13 cellular contexts compared by ENCODE assay signal in genomic region chr21:42188663-42189062, GRCh38. TPM values are rescaled to one million over a fixed set of nuclear protein-coding genes. Genes with fewer than 3 reads are reported as not detected.
DNase-seq lines count a peak whose midpoint lies in the region; ATAC-seq and TF ChIP-seq lines count a peak whose summit lies in the region.
"Had no signal": no experiment of that assay in that cellular context is flagged by ENCODE, and none has a peak within 500 bp of the region (broad histone marks: within the 10 kb centered on the region; RNA-seq: fewer than 3 reads in every experiment).

No MANE protein-coding gene starts in this region.

- no peaks in the 10 kb centered on the region for H3K27me3 Mint-ChIP-seq in activated T-cell treated with anti-CD3 and anti-CD28 coated beads, Interleukin-2, amount 50 U/mL, for 24 hours
- no peaks in the 10 kb centered on the region for H3K27me3 Mint-ChIP-seq in stimulated activated memory B cell treated with anti-CD40 and anti-IgM and Interleukin-4, amounts not matched to agents 10 μg/mL and 1 μg/mL and 100 μg/mL, for 72 hours

- H3K27ac ChIP-seq in OCI-LY1 (ENCODE audit: low read depth, low read length, poor library complexity, severe bottlenecking) (peak overlapping the region; percentile 94), esophagus muscularis mucosa (replicated peaks in 1 of 4) (peak overlapping the region in 1 of 4 donors; percentile 69), A673 (ENCODE audit: low read depth, low read length, poor library complexity, severe bottlenecking) (no peak overlapping the region)

- CTCF ChIA-PET in A673 (lab: Charles Lee), result no interaction called here

- no peak for TF ChIP-seq POLR2A in esophagus muscularis mucosa (IDR thresholded peaks at IDR 0.05; ENCODE audit: low read depth)

- peak overlapping the region; percentile 15; the same call in 1 of the 2 replicates for H3K9ac ChIP-seq in OCI-LY1 (ENCODE audit: low read length)

- H2AFZ ChIP-seq in OCI-LY1 (ENCODE audit: low read length), result no peak overlapping the region

- H3K27me3 ChIP-seq in OCI-LY1 (ENCODE audit: insufficient read depth, low read length) (no peaks in the 10 kb centered on the region), esophagus muscularis mucosa (peaks cover 0 to 10% (median 0%) of the 10 kb centered on the region in 4 donors), A673 (replicated peaks; ENCODE audit: insufficient read depth, low read depth, low read length, poor library complexity) (no peaks in the 10 kb centered on the region)
- H3K27me3 ChIP-seq: uterus had no signal

- H3F3A ChIP-seq in OCI-LY1 (ENCODE audit: insufficient read depth, low read length), result no peaks in the 10 kb centered on the region

- H3K9me2 ChIP-seq in OCI-LY1 (ENCODE audit: low read depth, low read length), result no peaks in the 10 kb centered on the region

- no peak for ATAC-seq in stimulated activated memory B cell treated with anti-CD40 and anti-IgM and Interleukin-4, amounts not matched to agents 10 μg/mL and 1 μg/mL and 100 μg/mL, for 72 hours
- ATAC-seq in GM21529 (IDR thresholded peaks at IDR 0.05; ENCODE audit: unreplicated experiment), result no peak
- ATAC-seq: HCT116 had no signal

- H3K27ac Mint-ChIP-seq in activated T-cell treated with anti-CD3 and anti-CD28 coated beads, Interleukin-2, amount 50 U/mL, for 24 hours, result peak overlapping the region; percentile 92
- H3K27ac Mint-ChIP-seq in stimulated activated memory B cell treated with anti-CD40 and anti-IgM and Interleukin-4, amounts not matched to agents 10 μg/mL and 1 μg/mL and 100 μg/mL, for 72 hours, result peak overlapping the region; percentile 83

- H3K9me3 ChIP-seq in OCI-LY1 (ENCODE audit: low read length) (peaks cover 13% of the 10 kb centered on the region), esophagus muscularis mucosa (no peaks in the 10 kb centered on the region), A673 (ENCODE audit: low read depth, low read length, poor library complexity, severe bottlenecking) (no peaks in the 10 kb centered on the region)
- H3K9me3 ChIP-seq: uterus had no signal

- peaks cover 4% of the 10 kb centered on the region for H3K36me3 Mint-ChIP-seq in activated T-cell treated with anti-CD3 and anti-CD28 coated beads, Interleukin-2, amount 50 U/mL, for 24 hours (ENCODE audit: low read depth)
- no peaks in the 10 kb centered on the region for H3K36me3 Mint-ChIP-seq in stimulated activated memory B cell treated with anti-CD40 and anti-IgM and Interleukin-4, amounts not matched to agents 10 μg/mL and 1 μg/mL and 100 μg/mL, for 72 hours

- 80% methylated on average over 4 of the region's 4 CpGs for WGBS in esophagus muscularis mucosa

- intact Hi-C loops in esophagus muscularis mucosa (cut with DNase I) (no loop called here), A673 (cut with micrococcal nuclease; ENCODE audit: unreplicated experiment) (no loop called here)

- TF ChIP-seq CTCF in OCI-LY1 (IDR thresholded peaks at IDR 0.05; ENCODE audit: low read length) (no peak), esophagus muscularis mucosa (IDR thresholded peaks at IDR 0.05) (no peak), A673 (conservative IDR thresholded peaks at IDR 0.05; ENCODE audit: low read depth, low read length) (no peak)

- H3K4me1 Mint-ChIP-seq in activated T-cell treated with anti-CD3 and anti-CD28 coated beads, Interleukin-2, amount 50 U/mL, for 24 hours (ENCODE audit: low read depth), result peaks cover 81% of the 10 kb centered on the region
- peaks cover 38% of the 10 kb centered on the region for H3K4me1 Mint-ChIP-seq in stimulated activated memory B cell treated with anti-CD40 and anti-IgM and Interleukin-4, amounts not matched to agents 10 μg/mL and 1 μg/mL and 100 μg/mL, for 72 hours

- H3K79me2 ChIP-seq in OCI-LY1 (ENCODE audit: insufficient read depth, low read length), result no peaks in the 10 kb centered on the region

- H3K4me1 ChIP-seq in OCI-LY1 (ENCODE audit: insufficient read depth, low read length, severe bottlenecking), result peaks cover 64% of the 10 kb centered on the region
- H3K4me1 ChIP-seq in esophagus muscularis mucosa, result peaks cover 5 to 15% (median 11%) of the 10 kb centered on the region in 4 donors
- H3K4me1 ChIP-seq in A673 (ENCODE audit: insufficient read depth, low read length, poor library complexity, severe bottlenecking), result no peaks in the 10 kb centered on the region
- H3K4me1 ChIP-seq: uterus had no signal

- H3K9me3 Mint-ChIP-seq in activated T-cell treated with anti-CD3 and anti-CD28 coated beads, Interleukin-2, amount 50 U/mL, for 24 hours, result peaks cover 14% of the 10 kb centered on the region
- H3K9me3 Mint-ChIP-seq in stimulated activated memory B cell treated with anti-CD40 and anti-IgM and Interleukin-4, amounts not matched to agents 10 μg/mL and 1 μg/mL and 100 μg/mL, for 72 hours, result no peaks in the 10 kb centered on the region

- H3K4me2 ChIP-seq in OCI-LY1 (ENCODE audit: low read length), result peak overlapping the region; percentile 63

- POLR2A ChIA-PET in A673 (lab: Charles Lee; ENCODE audit: low non-redundant PET), result no interaction called here

- no TSS peak for BruUV-seq in A673 (replicated peaks; lab: Mats Ljungman, UMichigan)

- peak overlapping the region; percentile 0 for H3K4me3 Mint-ChIP-seq in activated T-cell treated with anti-CD3 and anti-CD28 coated beads, Interleukin-2, amount 50 U/mL, for 24 hours
- H3K4me3 Mint-ChIP-seq in stimulated activated memory B cell treated with anti-CD40 and anti-IgM and Interleukin-4, amounts not matched to agents 10 μg/mL and 1 μg/mL and 100 μg/mL, for 72 hours, result peak overlapping the region; percentile 8

- no peak for DNase-seq in activated T-cell treated with anti-CD3 and anti-CD28 coated beads, Interleukin-2, amount 50 U/mL, for 24 hours
- DNase-seq in activated T-cell treated with anti-CD3 and anti-CD28 coated beads, Interleukin-2, amount 50 U/mL, for 48 hours, result no peak
- peak; percentile 17 for DNase-seq in esophagus muscularis mucosa (ENCODE audit: extremely low spot score)
- no peak for DNase-seq in glomerular visceral epithelial cell (ENCODE audit: extremely low spot score)
- DNase-seq in A673 (ENCODE audit: low spot score), result no peak
- DNase-seq: DMS53, NCI-H1694, SHP77, uterus had no signal

- no peaks in the 10 kb centered on the region for H4K20me1 ChIP-seq in OCI-LY1 (ENCODE audit: insufficient read depth, low read length)

- no peaks in the 10 kb centered on the region for H3K36me3 ChIP-seq in OCI-LY1 (ENCODE audit: insufficient read depth, low read length)
- H3K36me3 ChIP-seq in esophagus muscularis mucosa, result no peaks in the 10 kb centered on the region
- no peaks in the 10 kb centered on the region for H3K36me3 ChIP-seq in A673 (ENCODE audit: insufficient read depth, low read length, poor library complexity, severe bottlenecking)
- H3K36me3 ChIP-seq: uterus had no signal

- TF ChIP-seq EP300 in esophagus muscularis mucosa (IDR thresholded peaks at IDR 0.05), result no peak

- H3K4me3 ChIP-seq in OCI-LY1 (ENCODE audit: low read depth, low read length, poor library complexity, severe bottlenecking) (no peak overlapping the region), esophagus muscularis mucosa (no peak overlapping the region), A673 (ENCODE audit: low read depth, low read length, poor library complexity, severe bottlenecking) (no peak overlapping the region)
- H3K4me3 ChIP-seq: uterus had no signal

RNA-seq across cellular contexts. Expression of gene ABCG1, which starts 30.3 kb away (rescaled TPM):
- total RNA-seq in esophagus muscularis mucosa (10 to 100 TPM; 16.1 to 25.9 (median 20.0) TPM), A673 (2021) (3.4 and 6.2 TPM in 2 replicates)
